Comparison of ENCODE assay signal across 8 cellular contexts in the genomic region with DNA sequence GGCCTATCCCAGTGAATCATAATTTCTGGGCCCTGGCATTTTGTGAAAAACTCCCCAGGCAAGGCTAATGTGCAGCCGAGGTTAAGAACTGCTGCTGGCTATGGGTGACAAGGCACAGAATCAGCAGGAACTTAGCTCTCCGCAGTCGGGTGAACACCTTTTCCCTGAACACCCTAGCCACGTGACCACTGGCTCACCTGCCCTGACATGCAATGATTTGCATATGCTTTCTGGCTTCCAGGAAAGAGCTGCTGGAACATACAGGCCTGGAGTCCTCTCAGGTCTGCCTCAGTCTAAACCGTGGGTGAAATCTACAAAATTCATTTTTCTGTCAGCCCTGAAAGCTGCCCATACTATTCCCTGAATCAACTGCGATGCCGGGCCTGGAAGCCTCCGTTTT. TPM values are rescaled to one million over a fixed set of nuclear protein-coding genes. Genes with fewer than 3 reads are reported as not detected.
DNase-seq lines count a peak whose midpoint lies in the region; ATAC-seq and TF ChIP-seq lines count a peak whose summit lies in the region.

No MANE protein-coding gene starts in this region.

- DNase-seq in OCI-LY7 (ENCODE audit: low spot score) (peak; percentile 48), mucosa of gallbladder (ENCODE audit: low spot score) (peak; percentile 73), GM19240 (ENCODE audit: insufficient read length, low spot score) (no peak), mesendoderm (no peak), H4 (ENCODE audit: low spot score) (no peak), testis (no peak)

- no peak overlapping the region for H3K4ac ChIP-seq in mesendoderm (ENCODE audit: low read depth, low read length)

- H4K5ac ChIP-seq in mesendoderm (ENCODE audit: low read length) = no peak overlapping the region

- intact Hi-C loops in OCI-LY7 (cut with micrococcal nuclease; ENCODE audit: unreplicated experiment) = no loop called here
- intact Hi-C loops in testis (cut with DNase I; ENCODE audit: low total_unique reads) = no loop called here

- H3K4me1 ChIP-seq in OCI-LY7 (ENCODE audit: insufficient read depth, low read length, poor library complexity, severe bottlenecking) (peaks cover 20% of the 10 kb centered on the region), mesendoderm (ENCODE audit: control insufficient read depth, low read depth, low read length) (peaks cover 4% of the 10 kb centered on the region), testis (no peaks in the 10 kb centered on the region)

- POLR2A ChIA-PET in OCI-LY7 (lab: Charles Lee) = interaction anchor here (0.7 to 2.0 kb wide), 4 partner anchors 13 to 743 kb away, joined by 3 to 14 read pairs (median 3); no protein-coding TSS in a partner anchor

- H2AK5ac ChIP-seq in mesendoderm (ENCODE audit: low read length) = no peak overlapping the region

- peak overlapping the region; percentile 19; the same call in 1 of the 2 replicates for H3K4me2 ChIP-seq in OCI-LY7 (ENCODE audit: low read length)
- H3K4me2 ChIP-seq in mesendoderm (ENCODE audit: low read length) = no peak overlapping the region

- H3K27me3 ChIP-seq in mesendoderm (ENCODE audit: insufficient read depth, low read length, poor library complexity) (no peaks in the 10 kb centered on the region), testis (no peaks in the 10 kb centered on the region)

- H2AFZ ChIP-seq in OCI-LY7 (ENCODE audit: low read length) = no peak overlapping the region

- no peaks in the 10 kb centered on the region for H3K9me3 ChIP-seq in OCI-LY7 (ENCODE audit: low read length)
- no peaks in the 10 kb centered on the region for H3K9me3 ChIP-seq in testis

- peaks cover 12% of the 10 kb centered on the region for H3K79me1 ChIP-seq in mesendoderm (ENCODE audit: low read length)

- CTCF ChIA-PET in OCI-LY7 (lab: Charles Lee; ENCODE audit: unreplicated experiment) = no interaction called here

- no peak overlapping the region for H3K27ac ChIP-seq in OCI-LY7 (ENCODE audit: low read depth, low read length, poor library complexity, severe bottlenecking)
- H3K27ac ChIP-seq in mesendoderm (ENCODE audit: low read depth, low read length) = no peak overlapping the region
- H3K27ac ChIP-seq in testis = no peak overlapping the region

- H3K56ac ChIP-seq in mesendoderm (ENCODE audit: low read length) = no peak overlapping the region

- no peak overlapping the region for H3K18ac ChIP-seq in mesendoderm (ENCODE audit: low read length)

- no peak overlapping the region for H3K4me3 ChIP-seq in OCI-LY7 (ENCODE audit: low read depth, low read length, poor library complexity, severe bottlenecking)
- H3K4me3 ChIP-seq in mesendoderm (ENCODE audit: low read length) = no peak overlapping the region
- H3K4me3 ChIP-seq in testis = no peak overlapping the region

- H3K23ac ChIP-seq in mesendoderm (ENCODE audit: low read length) = no peak overlapping the region

- TF ChIP-seq CTCF in OCI-LY7 (conservative IDR thresholded peaks at IDR 0.05; ENCODE audit: low read length) = no peak
- TF ChIP-seq CTCF in testis (IDR thresholded peaks at IDR 0.05) = no peak

- H2BK15ac ChIP-seq in mesendoderm (replicated peaks; ENCODE audit: low read depth) = no peak overlapping the region

- ATAC-seq in GM18868 (IDR thresholded peaks at IDR 0.05; ENCODE audit: unreplicated experiment) = peak; percentile 50
- ATAC-seq in HG03025 (IDR thresholded peaks at IDR 0.05; ENCODE audit: low FRiP score, unreplicated experiment) = peak; percentile 54

- H3K9me2 ChIP-seq in OCI-LY7 (ENCODE audit: insufficient read depth, low read length) = no peaks in the 10 kb centered on the region

- no TSS peak for BruUV-seq in OCI-LY7 (replicated peaks; lab: Mats Ljungman, UMichigan)

- WGBS in mesendoderm (ENCODE audit: extremely low coverage, insufficient coverage, low lambda C conversion rate) = no CpG with 5 or more reads among the region's 8 CpGs
- WGBS in testis, 2 donors = 79 to 84% methylated on average over 7 to 8 of the region's 8 CpGs

- no peak overlapping the region for H3K9ac ChIP-seq in mesendoderm (ENCODE audit: low read length)

- H2BK5ac ChIP-seq in mesendoderm (ENCODE audit: low read length) = no peak overlapping the region

- H4K8ac ChIP-seq in mesendoderm (ENCODE audit: low read depth, low read length) = no peak overlapping the region

- no peak for TF ChIP-seq POLR2A in testis (IDR thresholded peaks at IDR 0.05)

- H3K36me3 ChIP-seq in OCI-LY7 (ENCODE audit: insufficient read depth, low read length) (peaks cover 94% of the 10 kb centered on the region), mesendoderm (ENCODE audit: control insufficient read depth, insufficient read depth, low read length) (no peaks in the 10 kb centered on the region), testis (ENCODE audit: low read depth, missing control alignments) (no peaks in the 10 kb centered on the region)

- H4K20me1 ChIP-seq in OCI-LY7 (ENCODE audit: insufficient read depth, low read length) = peaks cover 10% of the 10 kb centered on the region; the same call in 1 of the 2 replicates

- H3K79me2 ChIP-seq in OCI-LY7 (ENCODE audit: insufficient read depth, low read depth, low read length) (peaks cover 7% of the 10 kb centered on the region; the same call in 1 of the 2 replicates), mesendoderm (ENCODE audit: control insufficient read depth, insufficient read depth, low read length) (peaks cover 16% of the 10 kb centered on the region)

- H2BK120ac ChIP-seq in mesendoderm (ENCODE audit: low read depth, low read length) = no peak overlapping the region

RNA-seq across cellular contexts. Expression of a gene that starts 56.6 kb away (rescaled TPM):
- total RNA-seq in OCI-LY7 (2014; rRNA removed; shearing (Covaris generic)) = 15.1 and 24.6 TPM in 2 replicates
- 39.8 and 42.9 TPM in 2 replicates for total RNA-seq in OCI-LY7 (2022)
- 20.3 TPM for total RNA-seq in mucosa of gallbladder
- 11.1 TPM for polyA plus RNA-seq in mesendoderm (2013, experiment 1 of 2)
- 11.5 TPM for polyA plus RNA-seq in mesendoderm (2013, experiment 2 of 2)
- 5.2 and 6.7 TPM in 2 replicates for total RNA-seq in H4 (2014; rRNA removed; shearing (Covaris generic))
- 10 to 100 TPM; 37.5 to 46.8 TPM for total RNA-seq in testis
- polyA plus RNA-seq in testis (ENCODE audit: insufficient read depth, low read depth, low replicate concordance) = 13.9 TPM

Comparison
In these comparisons a context has a peak if more than half of its experiments do, and no peak if none do; other contexts are left out.
1. DNase-seq: peak in OCI-LY7 (single experiment) and mucosa of gallbladder (single experiment); none in GM19240 (single experiment), mesendoderm (single experiment), H4 (single experiment) and testis (single experiment).